ENCODE assay signal across 2 cellular contexts in genomic region chr1:234494049-234494448, GRCh38.
TF ChIP-seq lines count a peak whose summit lies in the region.

No MANE protein-coding gene starts in this region.

TF ChIP-seq in SK-N-SH, 30 proteins besides CTCF, POLR2A, EP300 and RAD21:
- TF ChIP-seq RFX5 (IDR thresholded peaks at IDR 0.05; ENCODE audit: low read length): no peak
- TF ChIP-seq PBX3 (IDR thresholded peaks at IDR 0.05): no peak
- no peak for TF ChIP-seq SMC3 (IDR thresholded peaks at IDR 0.05; ENCODE audit: low read depth, low read length)
- TF ChIP-seq RCOR1 (IDR thresholded peaks at IDR 0.05; ENCODE audit: low read length): no peak
- no peak for TF ChIP-seq TAF1 (IDR thresholded peaks at IDR 0.05; ENCODE audit: borderline replicate concordance, low read depth, low read length)
- no peak for TF ChIP-seq GATA2 (CRISPR knock-in tag; IDR thresholded peaks at IDR 0.05)
- TF ChIP-seq YY1 (IDR thresholded peaks at IDR 0.05; ENCODE audit: low read depth): no peak
- no peak for TF ChIP-seq MEF2A (IDR thresholded peaks at IDR 0.05; ENCODE audit: borderline replicate concordance, low read depth)
- TF ChIP-seq JUND (IDR thresholded peaks at IDR 0.05): no peak
- no peak for TF ChIP-seq TCF12 (IDR thresholded peaks at IDR 0.05)
- no peak for TF ChIP-seq ELF1 (IDR thresholded peaks at IDR 0.05)
- TF ChIP-seq USF1 (IDR thresholded peaks at IDR 0.05; ENCODE audit: borderline replicate concordance, low read depth): no peak
- no peak for TF ChIP-seq REST (IDR thresholded peaks at IDR 0.05; ENCODE audit: low read depth, low read length)
- no peak for TF ChIP-seq ZBTB33 (IDR thresholded peaks at IDR 0.05; ENCODE audit: borderline replicate concordance, low read depth)

TF ChIP-seq in SK-N-SH treated with all-trans-retinoic acid at 6 μM for 48 hours, 23 proteins besides CTCF, POLR2A, EP300 and RAD21:
- TF ChIP-seq RARB (CRISPR knock-in tag; IDR thresholded peaks at IDR 0.05) (no peak), ZNF70 (CRISPR knock-in tag; IDR thresholded peaks at IDR 0.05) (no peak), ZNF565 (CRISPR knock-in tag; conservative IDR thresholded peaks at IDR 0.05; ENCODE audit: low read depth) (no peak), TOX (CRISPR knock-in tag; IDR thresholded peaks at IDR 0.05; ENCODE audit: borderline replicate concordance) (no peak), CSDC2 (CRISPR knock-in tag; IDR thresholded peaks at IDR 0.05) (no peak), PPARA (CRISPR knock-in tag; IDR thresholded peaks at IDR 0.05; ENCODE audit: borderline replicate concordance) (no peak), ISL1 (CRISPR knock-in tag; IDR thresholded peaks at IDR 0.05) (no peak), ZC3H10 (CRISPR knock-in tag; IDR thresholded peaks at IDR 0.05) (no peak), ESRRG (CRISPR knock-in tag; IDR thresholded peaks at IDR 0.05) (no peak), POU6F1 (CRISPR knock-in tag; IDR thresholded peaks at IDR 0.05; ENCODE audit: borderline replicate concordance, low read depth) (no peak), TCF4 (CRISPR knock-in tag; IDR thresholded peaks at IDR 0.05; ENCODE audit: borderline replicate concordance) (no peak)
